27 cellular contexts compared by ENCODE assay signal in the genomic region with DNA sequence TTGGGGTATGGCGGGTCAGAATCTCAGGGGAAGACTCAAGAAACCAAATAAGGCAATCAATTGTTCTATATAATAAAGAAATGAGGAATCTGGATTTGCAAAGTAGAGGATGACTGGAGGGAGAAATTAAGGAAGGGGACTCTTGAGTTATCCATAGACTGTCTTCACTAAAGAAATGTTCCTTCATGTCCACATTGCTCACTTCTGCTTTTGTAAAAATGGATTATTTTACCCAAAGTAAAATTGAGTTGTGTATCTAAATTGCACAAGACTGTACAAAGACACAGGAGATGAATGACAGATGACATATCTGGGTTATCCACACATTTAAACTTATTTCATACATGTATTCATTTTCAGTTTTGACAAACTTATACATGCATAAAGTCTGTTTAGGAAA. TPM values are rescaled to one million over a fixed set of nuclear protein-coding genes. Genes with fewer than 3 reads are reported as not detected.
DNase-seq lines count a peak whose midpoint lies in the region; ATAC-seq and TF ChIP-seq lines count a peak whose summit lies in the region.
"Had no signal": no experiment of that assay in that cellular context is flagged by ENCODE, and none has a peak within 500 bp of the region (broad histone marks: within the 10 kb centered on the region; RNA-seq: fewer than 3 reads in every experiment).

No MANE protein-coding gene starts in this region.

- H3K36me3 Mint-ChIP-seq in CD14-positive monocyte = peaks cover 48 to 50% of the 10 kb centered on the region in 2 donors
- H3K36me3 Mint-ChIP-seq in IgD-negative memory B cell = no peaks in the 10 kb centered on the region
- peaks cover 15% of the 10 kb centered on the region for H3K36me3 Mint-ChIP-seq in memory B cell
- H3K36me3 Mint-ChIP-seq in CD4-positive, alpha-beta T cell (ENCODE audit: low read depth) = no peaks in the 10 kb centered on the region
- H3K36me3 Mint-ChIP-seq: activated naive CD4-positive, alpha-beta T cell treated with anti-CD3 and anti-CD28 coated beads, Interleukin-2, amount 50 U/mL, for 72 hours; WTC11 had no signal

- H3K27me3 Mint-ChIP-seq in CD14-positive monocyte (ENCODE audit: low read depth in 3 of 3) = no peaks in the 10 kb centered on the region
- H3K27me3 Mint-ChIP-seq in IgD-negative memory B cell = no peaks in the 10 kb centered on the region
- no peaks in the 10 kb centered on the region for H3K27me3 Mint-ChIP-seq in memory B cell
- H3K27me3 Mint-ChIP-seq in CD4-positive, alpha-beta T cell = no peaks in the 10 kb centered on the region
- H3K27me3 Mint-ChIP-seq: activated CD8-positive, alpha-beta memory T cell treated with anti-CD3 and anti-CD28 coated beads, Interleukin-2, amount 10 ng/mL, durations not matched to agents 7 days and 5 days had no signal

- CTCF ChIA-PET in CD4-positive, alpha-beta T cell (lab: Charles Lee) = interaction anchor here (0.7 to 2.7 kb wide), 2 partner anchors 8 to 667 kb away, joined by 5 to 13 read pairs; no protein-coding TSS in a partner anchor

- POLR2A ChIA-PET in CD4-positive, alpha-beta T cell (lab: Charles Lee) = interaction anchor here (0.7 to 2.4 kb wide), 5 partner anchors 9 to 135 kb away, joined by 3 to 7 read pairs (median 3); a partner anchor contains a TSS

- H3K27ac Mint-ChIP-seq in CD14-positive monocyte = peak overlapping the region in 6 of 7 donors; percentile 35 to 66 (median 52)
- peak overlapping the region in 2 of 3 donors; percentile 11 to 15 for H3K27ac Mint-ChIP-seq in IgD-negative memory B cell
- H3K27ac Mint-ChIP-seq in memory B cell = no peak overlapping the region
- H3K27ac Mint-ChIP-seq in CD4-positive, alpha-beta T cell = no peak overlapping the region
- H3K27ac Mint-ChIP-seq: activated CD8-positive, alpha-beta memory T cell treated with anti-CD3 and anti-CD28 coated beads, Interleukin-2, amount 10 ng/mL, durations not matched to agents 7 days and 5 days; activated naive CD4-positive, alpha-beta T cell treated with anti-CD3 and anti-CD28 coated beads, Interleukin-2, amount 50 U/mL, for 72 hours; activated T-helper 1 cell treated with anti-CD3 and anti-CD28 coated beads, Interleukin-12 subunit alpha, Interleukin-12 subunit beta, Interleukin-2, Interleukin-4 antibody, amounts not matched to agents 30 ng/mL and 10 ng/mL and 1 ng/mL, durations not matched to agents 14 hours and 24 hours and 36 hours; WTC11 had no signal

- H3K9me3 ChIP-seq in CD4-positive, alpha-beta T cell (ENCODE audit: control insufficient read depth, low read length) = no peaks in the 10 kb centered on the region
- H3K9me3 ChIP-seq: lower lobe of right lung, right atrium auricular region, spleen, tibial artery had no signal

- H3K9me3 Mint-ChIP-seq in CD14-positive monocyte (no peaks in the 10 kb centered on the region), IgD-negative memory B cell (no peaks in the 10 kb centered on the region), memory B cell (no peaks in the 10 kb centered on the region)
- no peaks in the 10 kb centered on the region for H3K9me3 Mint-ChIP-seq in CD4-positive, alpha-beta T cell
- H3K9me3 Mint-ChIP-seq: activated naive CD4-positive, alpha-beta T cell treated with anti-CD3 and anti-CD28 coated beads, Interleukin-2, amount 50 U/mL, for 72 hours; activated T-helper 1 cell treated with anti-CD3 and anti-CD28 coated beads, Interleukin-12 subunit alpha, Interleukin-12 subunit beta, Interleukin-2, Interleukin-4 antibody, amounts not matched to agents 30 ng/mL and 10 ng/mL and 1 ng/mL, durations not matched to agents 14 hours and 24 hours and 36 hours; HFFc6; WTC11 had no signal

- H3K27me3 ChIP-seq in CD4-positive, alpha-beta T cell (ENCODE audit: control insufficient read depth, insufficient read depth, low read length) = no peaks in the 10 kb centered on the region
- H3K27me3 ChIP-seq: right atrium auricular region, spleen, tibial artery had no signal

- H3K4me1 Mint-ChIP-seq in CD14-positive monocyte (peaks cover 35% of the 10 kb centered on the region), IgD-negative memory B cell (peaks cover 72 to 82% (median 78%) of the 10 kb centered on the region in 3 donors), memory B cell (peaks cover 59% of the 10 kb centered on the region)
- H3K4me1 Mint-ChIP-seq in CD4-positive, alpha-beta T cell (ENCODE audit: low read depth) = peaks cover 91% of the 10 kb centered on the region

- H3K27ac ChIP-seq in CD4-positive, alpha-beta T cell (ENCODE audit: low read depth, low read length) = no peak overlapping the region
- H3K27ac ChIP-seq: lower lobe of right lung, right atrium auricular region, spleen, tibial artery had no signal

- intact Hi-C loops in CD14-positive monocyte (cut with micrococcal nuclease) = no loop called here
- intact Hi-C loops in CD4-positive, alpha-beta T cell (cut with DNase I, micrococcal nuclease) = loop anchor here in 1 of 2 experiments (5.0 kb wide), 2 partner anchors 45 to 60 kb away; no protein-coding TSS in a partner anchor

- H3K4me3 Mint-ChIP-seq in CD14-positive monocyte (peak overlapping the region in 1 of 2 donors; percentile 31), IgD-negative memory B cell (peak overlapping the region in 3 of 4 donors; percentile 33 to 70 (median 47)), memory B cell (peak overlapping the region; percentile 18)
- H3K4me3 Mint-ChIP-seq in CD4-positive, alpha-beta T cell = no peak overlapping the region
- H3K4me3 Mint-ChIP-seq: activated CD8-positive, alpha-beta memory T cell treated with anti-CD3 and anti-CD28 coated beads, Interleukin-2, amount 10 ng/mL, durations not matched to agents 7 days and 5 days; activated T-helper 1 cell treated with anti-CD3 and anti-CD28 coated beads, Interleukin-12 subunit alpha, Interleukin-12 subunit beta, Interleukin-2, Interleukin-4 antibody, amounts not matched to agents 30 ng/mL and 10 ng/mL and 1 ng/mL, durations not matched to agents 14 hours and 24 hours and 36 hours; HFFc6; WTC11 had no signal

- ATAC-seq in memory B cell (ENCODE audit: low read depth) = peak; percentile 36
- no peak for ATAC-seq in CD4-positive, alpha-beta T cell (ENCODE audit: poor library complexity)
- ATAC-seq in GM21390 (IDR thresholded peaks at IDR 0.05; ENCODE audit: unreplicated experiment) = no peak
- ATAC-seq: activated CD8-positive, alpha-beta memory T cell treated with anti-CD3 and anti-CD28 coated beads, Interleukin-2, amount 10 ng/mL, durations not matched to agents 7 days and 5 days; activated naive CD4-positive, alpha-beta T cell treated with anti-CD3 and anti-CD28 coated beads, Interleukin-2, amount 50 U/mL, for 72 hours; lower lobe of right lung; SK-N-SH treated with all-trans-retinoic acid at 6 μM for 48 hours; WTC11 had no signal

- DNase-seq in CD14-positive monocyte (ENCODE audit: low spot score) = no peak
- DNase-seq in SIG-M5 (lab: John Stamatoyannopoulos, UW) = peak; percentile 8
- DNase-seq in memory B cell (ENCODE audit: low spot score in 2 of 2) = no peak
- no peak for DNase-seq in CD4-positive, alpha-beta T cell
- DNase-seq in NCI-H2227 (lab: John Stamatoyannopoulos, UW; ENCODE audit: unreplicated experiment) = no peak
- DNase-seq: activated CD4-positive, alpha-beta T cell treated with anti-CD3 and anti-CD28 coated beads, Interleukin-2, amount 50 U/mL, for 1 hour; activated CD8-positive, alpha-beta memory T cell treated with anti-CD3 and anti-CD28 coated beads, Interleukin-2, amount 10 ng/mL, durations not matched to agents 7 days and 5 days; DMS79 treated with DMSO at 0.1 percent for 48 hours; effector CD8-positive, alpha-beta T cell; GOT3; head of caudate nucleus; HFFc6; Karpas-422; lower lobe of right lung; NCI-H1105; NCI-H2029; NCI-H526; spleen; T1000; tibial artery had no signal

- TF ChIP-seq CTCF in CD14-positive monocyte (IDR thresholded peaks at IDR 0.05) = no peak
- no peak for TF ChIP-seq CTCF in CD4-positive, alpha-beta T cell (IDR thresholded peaks at IDR 0.05)

RNA-seq across cellular contexts. Expression of a gene that starts 11.4 kb away (rescaled TPM):
- polyA plus RNA-seq in CD14-positive monocyte (10 to 100 TPM; 53.9 to 59.3 TPM), IgD-negative memory B cell (102 TPM)
- 100 to 1,000 TPM in 1 of 2 experiments, 10 to 100 TPM in 1; 98.2 to 100 TPM for total RNA-seq in CD4-positive, alpha-beta T cell

Comparison
In these comparisons a context has a peak if more than half of its experiments do, and no peak if none do; other contexts are left out.
1. H3K27ac Mint-ChIP-seq: peak in CD14-positive monocyte (6 of 7) and IgD-negative memory B cell (2 of 3); none in memory B cell (single experiment) and CD4-positive, alpha-beta T cell (single experiment).